1 cellular context compared by ENCODE assay signal in the genomic region with DNA sequence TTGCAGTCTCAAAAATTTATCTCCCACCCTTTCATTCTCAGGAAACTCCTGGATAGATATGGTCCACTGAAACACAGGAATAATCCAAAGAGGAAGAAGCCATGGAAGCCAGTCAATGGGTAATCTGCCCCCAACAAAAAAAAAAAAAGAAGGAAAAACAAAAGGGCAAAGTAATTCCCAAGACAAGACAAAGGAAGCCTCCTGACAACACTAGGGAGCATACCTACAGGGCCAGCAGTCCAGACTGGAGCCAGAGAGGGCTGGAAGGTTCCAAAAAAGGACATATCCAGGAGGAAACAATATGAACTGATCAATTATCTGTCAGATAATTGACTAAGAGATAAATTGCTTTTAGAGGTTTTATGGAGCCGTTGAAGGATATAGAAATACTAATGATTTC.
TF ChIP-seq lines count a peak whose summit lies in the region.

No MANE protein-coding gene starts in this region.

TF ChIP-seq in WTC11, 78 proteins besides CTCF, POLR2A, EP300 and RAD21 (continued from another document):
- TF ChIP-seq, protein P1, sequence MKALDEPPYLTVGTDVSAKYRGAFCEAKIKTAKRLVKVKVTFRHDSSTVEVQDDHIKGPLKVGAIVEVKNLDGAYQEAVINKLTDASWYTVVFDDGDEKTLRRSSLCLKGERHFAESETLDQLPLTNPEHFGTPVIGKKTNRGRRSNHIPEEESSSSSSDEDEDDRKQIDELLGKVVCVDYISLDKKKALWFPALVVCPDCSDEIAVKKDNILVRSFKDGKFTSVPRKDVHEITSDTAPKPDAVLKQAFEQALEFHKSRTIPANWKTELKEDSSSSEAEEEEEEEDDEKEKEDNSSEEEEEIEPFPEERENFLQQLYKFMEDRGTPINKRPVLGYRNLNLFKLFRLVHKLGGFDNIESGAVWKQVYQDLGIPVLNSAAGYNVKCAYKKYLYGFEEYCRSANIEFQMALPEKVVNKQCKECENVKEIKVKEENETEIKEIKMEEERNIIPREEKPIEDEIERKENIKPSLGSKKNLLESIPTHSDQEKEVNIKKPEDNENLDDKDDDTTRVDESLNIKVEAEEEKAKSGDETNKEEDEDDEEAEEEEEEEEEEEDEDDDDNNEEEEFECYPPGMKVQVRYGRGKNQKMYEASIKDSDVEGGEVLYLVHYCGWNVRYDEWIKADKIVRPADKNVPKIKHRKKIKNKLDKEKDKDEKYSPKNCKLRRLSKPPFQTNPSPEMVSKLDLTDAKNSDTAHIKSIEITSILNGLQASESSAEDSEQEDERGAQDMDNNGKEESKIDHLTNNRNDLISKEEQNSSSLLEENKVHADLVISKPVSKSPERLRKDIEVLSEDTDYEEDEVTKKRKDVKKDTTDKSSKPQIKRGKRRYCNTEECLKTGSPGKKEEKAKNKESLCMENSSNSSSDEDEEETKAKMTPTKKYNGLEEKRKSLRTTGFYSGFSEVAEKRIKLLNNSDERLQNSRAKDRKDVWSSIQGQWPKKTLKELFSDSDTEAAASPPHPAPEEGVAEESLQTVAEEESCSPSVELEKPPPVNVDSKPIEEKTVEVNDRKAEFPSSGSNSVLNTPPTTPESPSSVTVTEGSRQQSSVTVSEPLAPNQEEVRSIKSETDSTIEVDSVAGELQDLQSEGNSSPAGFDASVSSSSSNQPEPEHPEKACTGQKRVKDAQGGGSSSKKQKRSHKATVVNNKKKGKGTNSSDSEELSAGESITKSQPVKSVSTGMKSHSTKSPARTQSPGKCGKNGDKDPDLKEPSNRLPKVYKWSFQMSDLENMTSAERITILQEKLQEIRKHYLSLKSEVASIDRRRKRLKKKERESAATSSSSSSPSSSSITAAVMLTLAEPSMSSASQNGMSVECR (CRISPR knock-in tag; IDR thresholded peaks at IDR 0.05; ENCODE audit: borderline replicate concordance): no peak
- TF ChIP-seq GTF2I (CRISPR knock-in tag; conservative IDR thresholded peaks at IDR 0.05) (no peak), ZNF219 (CRISPR knock-in tag; IDR thresholded peaks at IDR 0.05; ENCODE audit: borderline replicate concordance) (no peak), ESRRA (CRISPR knock-in tag; IDR thresholded peaks at IDR 0.05; ENCODE audit: borderline replicate concordance) (no peak), FOXK1 (CRISPR knock-in tag; IDR thresholded peaks at IDR 0.05) (no peak), CBFB (CRISPR knock-in tag; IDR thresholded peaks at IDR 0.05; ENCODE audit: low read depth) (no peak), NR1H2 (CRISPR knock-in tag; IDR thresholded peaks at IDR 0.05) (no peak), ATF1 (CRISPR knock-in tag; IDR thresholded peaks at IDR 0.05) (no peak), ZNF396 (CRISPR knock-in tag; IDR thresholded peaks at IDR 0.05; ENCODE audit: borderline replicate concordance) (no peak)
- TF ChIP-seq, protein P2, sequence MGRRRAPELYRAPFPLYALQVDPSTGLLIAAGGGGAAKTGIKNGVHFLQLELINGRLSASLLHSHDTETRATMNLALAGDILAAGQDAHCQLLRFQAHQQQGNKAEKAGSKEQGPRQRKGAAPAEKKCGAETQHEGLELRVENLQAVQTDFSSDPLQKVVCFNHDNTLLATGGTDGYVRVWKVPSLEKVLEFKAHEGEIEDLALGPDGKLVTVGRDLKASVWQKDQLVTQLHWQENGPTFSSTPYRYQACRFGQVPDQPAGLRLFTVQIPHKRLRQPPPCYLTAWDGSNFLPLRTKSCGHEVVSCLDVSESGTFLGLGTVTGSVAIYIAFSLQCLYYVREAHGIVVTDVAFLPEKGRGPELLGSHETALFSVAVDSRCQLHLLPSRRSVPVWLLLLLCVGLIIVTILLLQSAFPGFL (CRISPR knock-in tag; IDR thresholded peaks at IDR 0.05; ENCODE audit: borderline replicate concordance): no peak
- TF ChIP-seq, protein P3, sequence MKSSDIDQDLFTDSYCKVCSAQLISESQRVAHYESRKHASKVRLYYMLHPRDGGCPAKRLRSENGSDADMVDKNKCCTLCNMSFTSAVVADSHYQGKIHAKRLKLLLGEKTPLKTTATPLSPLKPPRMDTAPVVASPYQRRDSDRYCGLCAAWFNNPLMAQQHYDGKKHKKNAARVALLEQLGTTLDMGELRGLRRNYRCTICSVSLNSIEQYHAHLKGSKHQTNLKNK (CRISPR knock-in tag; IDR thresholded peaks at IDR 0.05): no peak
- TF ChIP-seq, protein P4, sequence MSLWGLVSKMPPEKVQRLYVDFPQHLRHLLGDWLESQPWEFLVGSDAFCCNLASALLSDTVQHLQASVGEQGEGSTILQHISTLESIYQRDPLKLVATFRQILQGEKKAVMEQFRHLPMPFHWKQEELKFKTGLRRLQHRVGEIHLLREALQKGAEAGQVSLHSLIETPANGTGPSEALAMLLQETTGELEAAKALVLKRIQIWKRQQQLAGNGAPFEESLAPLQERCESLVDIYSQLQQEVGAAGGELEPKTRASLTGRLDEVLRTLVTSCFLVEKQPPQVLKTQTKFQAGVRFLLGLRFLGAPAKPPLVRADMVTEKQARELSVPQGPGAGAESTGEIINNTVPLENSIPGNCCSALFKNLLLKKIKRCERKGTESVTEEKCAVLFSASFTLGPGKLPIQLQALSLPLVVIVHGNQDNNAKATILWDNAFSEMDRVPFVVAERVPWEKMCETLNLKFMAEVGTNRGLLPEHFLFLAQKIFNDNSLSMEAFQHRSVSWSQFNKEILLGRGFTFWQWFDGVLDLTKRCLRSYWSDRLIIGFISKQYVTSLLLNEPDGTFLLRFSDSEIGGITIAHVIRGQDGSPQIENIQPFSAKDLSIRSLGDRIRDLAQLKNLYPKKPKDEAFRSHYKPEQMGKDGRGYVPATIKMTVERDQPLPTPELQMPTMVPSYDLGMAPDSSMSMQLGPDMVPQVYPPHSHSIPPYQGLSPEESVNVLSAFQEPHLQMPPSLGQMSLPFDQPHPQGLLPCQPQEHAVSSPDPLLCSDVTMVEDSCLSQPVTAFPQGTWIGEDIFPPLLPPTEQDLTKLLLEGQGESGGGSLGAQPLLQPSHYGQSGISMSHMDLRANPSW (CRISPR knock-in tag; conservative IDR thresholded peaks at IDR 0.05; ENCODE audit: low read depth): no peak
- TF ChIP-seq, protein P5, sequence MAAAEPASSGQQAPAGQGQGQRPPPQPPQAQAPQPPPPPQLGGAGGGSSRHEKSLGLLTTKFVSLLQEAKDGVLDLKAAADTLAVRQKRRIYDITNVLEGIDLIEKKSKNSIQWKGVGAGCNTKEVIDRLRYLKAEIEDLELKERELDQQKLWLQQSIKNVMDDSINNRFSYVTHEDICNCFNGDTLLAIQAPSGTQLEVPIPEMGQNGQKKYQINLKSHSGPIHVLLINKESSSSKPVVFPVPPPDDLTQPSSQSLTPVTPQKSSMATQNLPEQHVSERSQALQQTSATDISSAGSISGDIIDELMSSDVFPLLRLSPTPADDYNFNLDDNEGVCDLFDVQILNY (CRISPR knock-in tag; IDR thresholded peaks at IDR 0.05): no peak
